28 cellular contexts compared by ENCODE assay signal in genomic region chr4:3021127-3021526, GRCh38. TPM values are rescaled to one million over a fixed set of nuclear protein-coding genes. Genes with fewer than 3 reads are reported as not detected.
"Had no signal": no experiment of that assay in that cellular context is flagged by ENCODE, and none has a peak within 500 bp of the region (broad histone marks: within the 10 kb centered on the region; RNA-seq: fewer than 3 reads in every experiment).

No MANE protein-coding gene starts in this region.

- H3K4me2 ChIP-seq: smooth muscle cell had no signal

- H3K36me3 Mint-ChIP-seq: activated naive CD4-positive, alpha-beta T cell treated with anti-CD3 and anti-CD28 coated beads, Interleukin-2, amount 10 ng/mL, durations not matched to agents 7 days and 5 days; type B pancreatic cell had no signal

- H3K27ac ChIP-seq: heart right ventricle, lower lobe of right lung, thoracic aorta had no signal

- H3K27me3 ChIP-seq: heart right ventricle had no signal

- H3K36me3 ChIP-seq: lower lobe of right lung, thoracic aorta had no signal

- H3K9me3 ChIP-seq: heart right ventricle, lower lobe of right lung, thoracic aorta had no signal

- DNase-seq: activated B cell treated with CpG ODN at 0.5 μM for 24 hours; activated CD4-positive, alpha-beta T cell treated with anti-CD3 and anti-CD28 coated beads for 4 hours; activated CD8-positive, alpha-beta memory T cell treated with anti-CD3 and anti-CD28 coated beads, Interleukin-2, amount 50 U/mL, for 4 hours; activated effector memory CD4-positive, alpha-beta T cell treated with anti-CD3 and anti-CD28 coated beads, Interleukin-2, amount 50 U/mL, for 16 hours; activated naive CD4-positive, alpha-beta T cell treated with anti-CD3 and anti-CD28 coated beads, Interleukin-2, amount 10 ng/mL, durations not matched to agents 7 days and 5 days; amygdala; heart right ventricle; lower lobe of right lung; mesendoderm; naive B cell; occipital lobe; stimulated activated CD4-positive, alpha-beta T cell treated with anti-CD3 and anti-CD28 coated beads, Interleukin-2, amount 100 ng/mL, for 48 hours; stimulated activated CD8-positive, alpha-beta memory T cell treated with anti-CD3 and anti-CD28 coated beads, Interleukin-4, amount 100 ng/mL, for 48 hours; stimulated activated naive CD4-positive, alpha-beta T cell; T1000 had no signal

- H3K4me1 Mint-ChIP-seq: naive B cell had no signal

- H3K4me3 ChIP-seq: heart right ventricle, lower lobe of right lung, smooth muscle cell, thoracic aorta had no signal

- H3K4me1 ChIP-seq: heart right ventricle, lower lobe of right lung had no signal

- ATAC-seq: heart right ventricle, left lobe of liver, lower lobe of right lung, sciatic nerve had no signal

- H3K4me3 Mint-ChIP-seq: activated B cell treated with CpG ODN at 0.5 μM for 24 hours; activated naive CD4-positive, alpha-beta T cell treated with anti-CD3 and anti-CD28 coated beads, Interleukin-2, amount 10 ng/mL, durations not matched to agents 7 days and 5 days; naive B cell; T-helper 1 cell treated with Interleukin-12 subunit alpha and Interleukin-12 subunit beta and Interleukin-4 antibody, amounts not matched to agents 30 μg/mL and 1 μg/mL, for 36 hours; type B pancreatic cell had no signal

- H3K9me3 Mint-ChIP-seq: activated B cell treated with CpG ODN at 0.5 μM for 24 hours had no signal

- H3K27ac Mint-ChIP-seq: activated B cell treated with CpG ODN at 0.5 μM for 24 hours; activated naive CD4-positive, alpha-beta T cell treated with anti-CD3 and anti-CD28 coated beads, Interleukin-2, amount 10 ng/mL, durations not matched to agents 7 days and 5 days; T-helper 1 cell treated with Interleukin-12 subunit alpha and Interleukin-12 subunit beta and Interleukin-4 antibody, amounts not matched to agents 30 μg/mL and 1 μg/mL, for 36 hours; type B pancreatic cell had no signal

RNA-seq across cellular contexts. Expression of gene HTT-AS, which starts 53.2 kb away (rescaled TPM):
- total RNA-seq: activated B cell treated with CpG ODN at 0.5 μM for 24 hours, chondrocyte, epithelial cell of proximal tubule, fibroblast of villous mesenchyme, heart right ventricle, kidney epithelial cell, left lobe of liver, lower lobe of right lung, mucosa of gallbladder, occipital lobe, renal cortical epithelial cell, sciatic nerve, smooth muscle cell, thoracic aorta had no signal
- polyA plus RNA-seq: heart right ventricle, neural cell, smooth muscle cell had no signal
